1 cellular context compared by ENCODE assay signal in genomic region chr12:71838661-71839060, GRCh38.
TF ChIP-seq lines count a peak whose summit lies in the region.

No MANE protein-coding gene starts in this region.

TF ChIP-seq in K562, 482 proteins besides CTCF, POLR2A, EP300 and RAD21 (continued from another document):
- TF ChIP-seq ZBTB11 (CRISPR knock-in tag; IDR thresholded peaks at IDR 0.05): 0 out of 6 replicates have a peak, but pooled peaks of 1 of the 3 experiments have one; percentile 10
